In genomic region chr2:137969418-137969765, GRCh38 we compare ENCODE assay signal across 8 cellular contexts.
DNase-seq lines count a peak whose midpoint lies in the region; ATAC-seq lines count a peak whose summit lies in the region.

No MANE protein-coding gene starts in this region.

- no peak for ATAC-seq in GM19324 (IDR thresholded peaks at IDR 0.05; ENCODE audit: low FRiP score, unreplicated experiment)
- ATAC-seq in HG03108 (IDR thresholded peaks at IDR 0.05; ENCODE audit: unreplicated experiment): no peak
- no peak for ATAC-seq in GM21825 (IDR thresholded peaks at IDR 0.05; ENCODE audit: unreplicated experiment)

- peak; percentile 91 for DNase-seq in HS-5 (ENCODE audit: low read depth)
- DNase-seq in SIG-M5 (lab: John Stamatoyannopoulos, UW): peak; percentile 19
- DNase-seq in fibroblast of the conjunctiva (ENCODE audit: low read depth): peak; percentile 85
- peak; percentile 29 for DNase-seq in smooth muscle cell of the brain vasculature (ENCODE audit: low read depth, low spot score)
- no peak for DNase-seq in stimulated activated CD4-positive, alpha-beta T cell treated with anti-CD3 and anti-CD28 coated beads, Interleukin-2, amount 100 ng/mL, for 24 hours

Comparison
In these comparisons a context has a peak if more than half of its experiments do, and no peak if none do; other contexts are left out.
1. DNase-seq: peak in HS-5 (single experiment), SIG-M5 (single experiment), fibroblast of the conjunctiva (single experiment) and smooth muscle cell of the brain vasculature (single experiment); none in stimulated activated CD4-positive, alpha-beta T cell treated with anti-CD3 and anti-CD28 coated beads, Interleukin-2, amount 100 ng/mL, for 24 hours (0 of 2).